Comparison of ENCODE assay signal across 1 cellular context in the genomic region with DNA sequence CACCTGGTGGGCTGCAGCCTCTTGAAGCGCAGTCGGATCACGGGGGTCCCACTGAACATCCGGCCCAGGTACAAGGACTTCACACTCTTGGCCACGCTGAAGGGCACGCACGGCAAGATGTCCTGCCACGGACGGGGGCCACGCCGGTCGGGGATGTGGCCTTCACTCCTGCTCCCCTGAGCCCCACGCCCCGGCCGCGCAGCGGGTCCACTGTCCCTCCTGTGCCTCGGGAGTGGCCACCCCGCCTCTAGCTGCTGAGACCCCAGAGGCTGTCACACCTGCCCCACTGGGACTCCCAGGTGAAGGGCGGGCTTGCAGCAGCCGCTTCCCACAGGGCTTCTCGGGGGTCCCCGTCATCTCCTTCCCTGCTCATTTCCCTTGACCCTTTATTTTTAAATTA.
TF ChIP-seq lines count a peak whose summit lies in the region.

No MANE protein-coding gene starts in this region.

TF ChIP-seq in IMR-90, 13 proteins besides CTCF, POLR2A, EP300 and RAD21 (continued from another document):
- TF ChIP-seq MAZ (IDR thresholded peaks at IDR 0.05; ENCODE audit: borderline replicate concordance, low read depth, low read length) = no peak
- no peak for TF ChIP-seq CHD1 (IDR thresholded peaks at IDR 0.05; ENCODE audit: low read depth, low read length)
- no peak for TF ChIP-seq NFE2L2 (IDR thresholded peaks at IDR 0.05; ENCODE audit: low read depth, low read length)
- TF ChIP-seq MAFK (IDR thresholded peaks at IDR 0.05; ENCODE audit: low read depth, low read length) = no peak
- no peak for TF ChIP-seq FOS (IDR thresholded peaks at IDR 0.05; ENCODE audit: low read depth, low read length)
